9 cellular contexts compared by ENCODE assay signal in genomic region chr6:114007451-114007953, GRCh38.
DNase-seq lines count a peak whose midpoint lies in the region; ATAC-seq and TF ChIP-seq lines count a peak whose summit lies in the region.
"Had no signal": no experiment of that assay in that cellular context is flagged by ENCODE, and none has a peak within 500 bp of the region (broad histone marks: within the 10 kb centered on the region; RNA-seq: fewer than 3 reads in every experiment).

No MANE protein-coding gene starts in this region.

- intact Hi-C loops in posterior cingulate gyrus (cut with DNase I): no loop called here

- no peak for TF ChIP-seq CTCF in GM13976 (IDR thresholded peaks at IDR 0.05; ENCODE audit: borderline replicate concordance, control extremely low read depth, extremely low read depth, insufficient read depth, missing control alignments)

- in situ Hi-C loops in GM13976 (cut with MboI; ENCODE audit: low sequenced_read_pairs, unreplicated experiment): no loop called here

- ATAC-seq in GM18868 (IDR thresholded peaks at IDR 0.05; ENCODE audit: unreplicated experiment) (peak; percentile 98), HG02884 (IDR thresholded peaks at IDR 0.05; ENCODE audit: unreplicated experiment) (peak; percentile 81), HG02763 (IDR thresholded peaks at IDR 0.05; ENCODE audit: unreplicated experiment) (no peak), HG03439 (IDR thresholded peaks at IDR 0.05; ENCODE audit: unreplicated experiment) (no peak)

- peak; percentile 96 for DNase-seq in SW480 (ENCODE audit: low spot score)
- peak; percentile 8 for DNase-seq in kidney glomerular epithelial cell (lab: John Stamatoyannopoulos, UW)
- no peak for DNase-seq in GM13976 (ENCODE audit: low spot score)
- no peak for DNase-seq in posterior cingulate gyrus
- DNase-seq: NCI-H524 had no signal

Comparison
In these comparisons a context has a peak if more than half of its experiments do, and no peak if none do; other contexts are left out.
1. ATAC-seq: peak in GM18868 (single experiment) and HG02884 (single experiment); none in HG02763 (single experiment) and HG03439 (single experiment).
2. DNase-seq: peak in SW480 (single experiment) and kidney glomerular epithelial cell (single experiment); none in GM13976 (single experiment) and posterior cingulate gyrus (0 of 10).